In genomic region chr3:140816372-140816771, GRCh38 we compare ENCODE assay signal across 10 cellular contexts.
DNase-seq lines count a peak whose midpoint lies in the region; ATAC-seq, FAIRE-seq and TF ChIP-seq lines count a peak whose summit lies in the region.
"Had no signal": no experiment of that assay in that cellular context is flagged by ENCODE, and none has a peak within 500 bp of the region (broad histone marks: within the 10 kb centered on the region; RNA-seq: fewer than 3 reads in every experiment).

No MANE protein-coding gene starts in this region.

- peak; percentile 4 for DNase-seq in GM19240 (ENCODE audit: insufficient read length, low spot score)
- DNase-seq in naive B cell, result peak; percentile 64
- DNase-seq in stimulated activated CD4-positive, alpha-beta T cell treated with anti-CD3 and anti-CD28 coated beads, Interleukin-1b, Interleukin-23, amount 100 ng/mL, for 48 hours, result no peak
- DNase-seq in ACHN, result no peak
- DNase-seq in D721Med (ENCODE audit: insufficient read length, low spot score), result no peak
- no peak for DNase-seq in NCI-H146 (lab: John Stamatoyannopoulos, UW)
- DNase-seq: tibial artery, WERI-Rb-1 had no signal

- peak; percentile 86 for ATAC-seq in HG02623 (IDR thresholded peaks at IDR 0.05; ENCODE audit: unreplicated experiment)
- peak; percentile 96 for ATAC-seq in HG03442 (IDR thresholded peaks at IDR 0.05; ENCODE audit: unreplicated experiment)
- peak; percentile 88 to 99 for ATAC-seq in naive B cell (ENCODE audit: low read depth in 2 of 2)

- H3K9me3 Mint-ChIP-seq in naive B cell, result peaks cover 0 to 21% (median 9%) of the 10 kb centered on the region in 7 donors

- H3K27ac Mint-ChIP-seq in naive B cell, result peak overlapping the region in 1 of 6 donors; percentile 47

- peaks cover 4% of the 10 kb centered on the region in 2 donors for H3K36me3 Mint-ChIP-seq in naive B cell

- no peak for TF ChIP-seq CTCF in D721Med (IDR thresholded peaks at IDR 0.05; ENCODE audit: insufficient read depth, missing control alignments)

- peak overlapping the region in 1 of 8 donors; percentile 42 for H3K4me3 Mint-ChIP-seq in naive B cell

- H3K4me1 Mint-ChIP-seq in naive B cell, result peaks cover 11 to 16% (median 13%) of the 10 kb centered on the region in 3 donors

- in situ Hi-C loops in ACHN (cut with HindIII; ENCODE audit: low pct_ligation_motif_present, low pct_unique_long_range_greater_than_20kb, low sequenced_read_pairs), result no loop called here

- peaks cover 2 to 7% (median 4%) of the 10 kb centered on the region in 3 donors for H3K27me3 Mint-ChIP-seq in naive B cell

- FAIRE-seq in D721Med (lab: Jason Lieb, UNC), result no peak

Comparison
In these comparisons a context has a peak if more than half of its experiments do, and no peak if none do; other contexts are left out.
1. DNase-seq: peak in GM19240 (single experiment) and naive B cell (single experiment); none in stimulated activated CD4-positive, alpha-beta T cell treated with anti-CD3 and anti-CD28 coated beads, Interleukin-1b, Interleukin-23, amount 100 ng/mL, for 48 hours (single experiment), ACHN (single experiment), D721Med (single experiment) and NCI-H146 (single experiment).
2. Peak in every context shown above with its lines, with median percentiles within 50 percentile points of each other: ATAC-seq.